In the genomic region with DNA sequence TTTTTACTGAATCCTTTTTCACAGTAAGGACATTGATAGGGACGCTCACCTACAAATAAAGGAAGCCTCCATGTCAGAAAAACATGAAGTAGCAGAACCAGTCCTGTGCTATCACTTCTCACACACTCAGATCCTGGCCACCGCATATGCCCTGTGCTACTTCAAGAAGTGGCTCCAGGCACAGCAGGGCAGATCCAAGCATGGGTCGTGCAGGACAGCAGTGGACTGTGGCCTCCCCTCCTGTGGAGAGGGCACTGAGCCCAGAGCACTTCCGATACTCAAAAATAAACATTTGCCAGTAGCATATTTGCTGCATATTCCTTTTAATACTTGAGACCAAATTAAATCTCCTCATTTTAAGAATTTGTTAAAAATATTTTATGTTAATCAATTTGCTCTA, we compare ENCODE assay signal across 15 cellular contexts.
DNase-seq lines count a peak whose midpoint lies in the region; ATAC-seq and TF ChIP-seq lines count a peak whose summit lies in the region.
"Had no signal": no experiment of that assay in that cellular context is flagged by ENCODE, and none has a peak within 500 bp of the region (broad histone marks: within the 10 kb centered on the region; RNA-seq: fewer than 3 reads in every experiment).

No MANE protein-coding gene starts in this region.

- peaks cover 0 to 22% (median 8%) of the 10 kb centered on the region in 11 donors for H3K9me3 ChIP-seq in heart right ventricle

- H3K36me3 Mint-ChIP-seq in osteocyte (ENCODE audit: unreplicated experiment), result peaks cover 12% of the 10 kb centered on the region
- no peaks in the 10 kb centered on the region for H3K36me3 Mint-ChIP-seq in stimulated activated effector memory CD8-positive, alpha-beta T cell treated with anti-CD3 and anti-CD28 coated beads, Interleukin-12 subunit alpha, Interleukin-12 subunit beta, amount 100 ng/mL, for 72 hours

- no peak overlapping the region for H3K4me3 Mint-ChIP-seq in osteocyte (ENCODE audit: unreplicated experiment)
- no peak overlapping the region for H3K4me3 Mint-ChIP-seq in stimulated activated effector memory CD8-positive, alpha-beta T cell treated with anti-CD3 and anti-CD28 coated beads, Interleukin-12 subunit alpha, Interleukin-12 subunit beta, amount 100 ng/mL, for 72 hours
- H3K4me3 Mint-ChIP-seq: IgD-negative memory B cell had no signal

- WGBS in heart right ventricle, 2 donors, result 47 to 66% methylated on average over 4 of the region's 4 CpGs

- peak overlapping the region in 5 of 10 donors; percentile 21 to 57 (median 45) for H3K27ac ChIP-seq in heart right ventricle
- H3K27ac ChIP-seq: C4-2B had no signal

- H3K9me3 Mint-ChIP-seq in osteocyte (ENCODE audit: unreplicated experiment), result peaks cover 6% of the 10 kb centered on the region
- peaks cover 3% of the 10 kb centered on the region for H3K9me3 Mint-ChIP-seq in stimulated activated effector memory CD8-positive, alpha-beta T cell treated with anti-CD3 and anti-CD28 coated beads, Interleukin-12 subunit alpha, Interleukin-12 subunit beta, amount 100 ng/mL, for 72 hours

- H3K27me3 ChIP-seq in heart right ventricle, result no peaks in the 10 kb centered on the region

- H3K4me3 ChIP-seq in heart right ventricle, result no peak overlapping the region

- peaks cover 8% of the 10 kb centered on the region for H3K4me1 Mint-ChIP-seq in osteocyte (ENCODE audit: unreplicated experiment)
- no peaks in the 10 kb centered on the region for H3K4me1 Mint-ChIP-seq in stimulated activated effector memory CD8-positive, alpha-beta T cell treated with anti-CD3 and anti-CD28 coated beads, Interleukin-12 subunit alpha, Interleukin-12 subunit beta, amount 100 ng/mL, for 72 hours
- H3K4me1 Mint-ChIP-seq: IgD-negative memory B cell had no signal

- H3K27me3 Mint-ChIP-seq in osteocyte (ENCODE audit: unreplicated experiment), result no peaks in the 10 kb centered on the region
- H3K27me3 Mint-ChIP-seq: IgD-negative memory B cell had no signal

- intact Hi-C loops in heart right ventricle (cut with DNase I), result no loop called here

- DNase-seq in NCI-H345 (lab: John Stamatoyannopoulos, UW) (peak; percentile 16), NCI-H345 treated with DMSO at 0.1 percent for 48 hours (lab: John Stamatoyannopoulos, UW; ENCODE audit: unreplicated experiment) (no peak), NCI-H69 (lab: John Stamatoyannopoulos, UW) (peak; percentile 1), heart right ventricle (peak; percentile 23 to 32), osteocyte (ENCODE audit: extremely low spot score, unreplicated experiment) (peak; percentile 77), DMS 273 (lab: John Stamatoyannopoulos, UW; ENCODE audit: unreplicated experiment) (no peak)
- DNase-seq in stimulated activated effector memory CD8-positive, alpha-beta T cell treated with anti-CD3 and anti-CD28 coated beads, Interleukin-12 subunit alpha, Interleukin-12 subunit beta, amount 100 ng/mL, for 72 hours (ENCODE audit: low spot score in 2 of 2), result no peak
- DNase-seq: Caco-2, DMS79 treated with DMSO at 0.1 percent for 48 hours, GDM1, NCI-H226 had no signal

- peaks cover 0 to 14% (median 0%) of the 10 kb centered on the region in 9 donors for H3K4me1 ChIP-seq in heart right ventricle

- no peak overlapping the region for H3K27ac Mint-ChIP-seq in osteocyte (ENCODE audit: unreplicated experiment)
- H3K27ac Mint-ChIP-seq in stimulated activated effector memory CD8-positive, alpha-beta T cell treated with anti-CD3 and anti-CD28 coated beads, Interleukin-12 subunit alpha, Interleukin-12 subunit beta, amount 100 ng/mL, for 72 hours, result no peak overlapping the region
- H3K27ac Mint-ChIP-seq: IgD-negative memory B cell had no signal

- ATAC-seq in heart right ventricle, result peak; percentile 67 to 94 (median 84)
- no peak for ATAC-seq in HG03520 (IDR thresholded peaks at IDR 0.05; ENCODE audit: unreplicated experiment)
- ATAC-seq in stimulated activated effector memory CD8-positive, alpha-beta T cell treated with anti-CD3 and anti-CD28 coated beads, Interleukin-12 subunit alpha, Interleukin-12 subunit beta, amount 100 ng/mL, for 72 hours, result no peak
- ATAC-seq: HCT116 had no signal

- TF ChIP-seq CTCF in heart right ventricle (IDR thresholded peaks at IDR 0.05), result no peak
- TF ChIP-seq CTCF in osteocyte (IDR thresholded peaks at IDR 0.05), result no peak

- H3K36me3 ChIP-seq in heart right ventricle, result peaks cover 0 to 24% (median 0%) of the 10 kb centered on the region in 9 donors

Comparison
In these comparisons a context has a peak if more than half of its experiments do, and no peak if none do; other contexts are left out.
1. DNase-seq: peak in NCI-H345 (single experiment), NCI-H69 (single experiment), heart right ventricle (2 of 2) and osteocyte (single experiment); none in NCI-H345 treated with DMSO at 0.1 percent for 48 hours (single experiment), stimulated activated effector memory CD8-positive, alpha-beta T cell treated with anti-CD3 and anti-CD28 coated beads, Interleukin-12 subunit alpha, Interleukin-12 subunit beta, amount 100 ng/mL, for 72 hours (0 of 2) and DMS 273 (single experiment).
2. ATAC-seq: peak in heart right ventricle (8 of 8); none in HG03520 (single experiment) and stimulated activated effector memory CD8-positive, alpha-beta T cell treated with anti-CD3 and anti-CD28 coated beads, Interleukin-12 subunit alpha, Interleukin-12 subunit beta, amount 100 ng/mL, for 72 hours (single experiment).